ENCODE assay signal across 9 cellular contexts in the genomic region with DNA sequence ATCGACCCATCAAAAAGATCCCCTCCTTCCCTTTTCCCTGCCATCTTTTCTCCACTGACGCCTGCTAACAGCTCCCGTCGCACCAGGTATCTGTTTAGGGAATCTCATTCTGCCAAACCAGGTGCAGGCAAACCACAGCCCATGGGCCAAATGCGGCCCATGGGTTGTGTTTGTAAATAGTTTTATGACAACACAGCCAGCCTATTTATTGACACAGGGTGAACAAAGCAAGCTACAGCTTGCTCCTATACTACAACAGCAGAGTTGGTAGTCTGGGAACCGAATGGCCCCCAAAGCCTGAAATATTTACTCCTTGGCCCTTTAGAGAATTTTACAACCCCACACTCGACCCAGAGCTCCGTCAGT. TPM values are rescaled to one million over a fixed set of nuclear protein-coding genes. Genes with fewer than 3 reads are reported as not detected.
A peak's percentile ranks its signal among the peaks of the same experiment; 100 is the strongest.
DNase-seq lines count a peak whose midpoint lies in the region; ATAC-seq lines count a peak whose summit lies in the region.
"Had no signal": no experiment of that assay in that cellular context is flagged by ENCODE, and none has a peak within 500 bp of the region (broad histone marks: within the 10 kb centered on the region; RNA-seq: fewer than 3 reads in every experiment).

No MANE protein-coding gene starts in this region.

- H3K27me3 ChIP-seq in Karpas-422 (ENCODE audit: low read length) (no peaks in the 10 kb centered on the region), skeletal muscle tissue (ENCODE audit: control insufficient read depth in 3 of 3, insufficient read depth in 3 of 3, low read length in 3 of 3) (no peaks in the 10 kb centered on the region)

- H3K4me3 ChIP-seq in Karpas-422 (ENCODE audit: low read length) (no peak overlapping the region), skeletal muscle tissue (ENCODE audit: low read length in 3 of 3) (no peak overlapping the region)

- peak overlapping the region; percentile 88 for H3K27ac Mint-ChIP-seq in T-helper 2 cell treated with Interferon-gamma antibody and Interleukin-4, amounts not matched to agents 5 μg/mL and 100 μg/mL, for 36 hours
- peak overlapping the region; percentile 99 for H3K27ac Mint-ChIP-seq in activated naive CD8-positive, alpha-beta T cell

- peak overlapping the region; percentile 42 for H3K4me2 ChIP-seq in Karpas-422 (ENCODE audit: low read depth, low read length, poor library complexity, severe bottlenecking)

- no peak overlapping the region for H2AFZ ChIP-seq in Karpas-422 (ENCODE audit: low read length)

- H3K4me1 ChIP-seq in Karpas-422 (ENCODE audit: low read length) (peaks cover 82% of the 10 kb centered on the region), skeletal muscle tissue (ENCODE audit: control insufficient read depth in 3 of 3, insufficient read depth in 3 of 3, low read length in 3 of 3) (peaks cover 2 to 10% (median 7%) of the 10 kb centered on the region in 3 donors)

- H3K79me2 ChIP-seq in Karpas-422 (ENCODE audit: low read length): peaks cover 100% of the 10 kb centered on the region

- ATAC-seq in GM18498 (IDR thresholded peaks at IDR 0.05; ENCODE audit: unreplicated experiment): no peak

- H3K9ac ChIP-seq in Karpas-422 (ENCODE audit: low read length) (peak overlapping the region; percentile 42), skeletal muscle tissue (ENCODE audit: low read depth in 1 of 3, low read length in 3 of 3) (no peak overlapping the region)

- peaks cover 48% of the 10 kb centered on the region for H3K36me3 Mint-ChIP-seq in T-helper 2 cell treated with Interferon-gamma antibody and Interleukin-4, amounts not matched to agents 5 μg/mL and 100 μg/mL, for 36 hours (ENCODE audit: low read depth)
- H3K36me3 Mint-ChIP-seq in activated naive CD8-positive, alpha-beta T cell: peaks cover 16% of the 10 kb centered on the region

- H3K4me3 Mint-ChIP-seq in T-helper 2 cell treated with Interferon-gamma antibody and Interleukin-4, amounts not matched to agents 5 μg/mL and 100 μg/mL, for 36 hours: peak overlapping the region; percentile 73
- peak overlapping the region; percentile 87 for H3K4me3 Mint-ChIP-seq in activated naive CD8-positive, alpha-beta T cell

- H3K27ac ChIP-seq in Karpas-422 (ENCODE audit: low read length): peak overlapping the region; percentile 76
- H3K27ac ChIP-seq in skeletal muscle tissue (ENCODE audit: low read depth, low read length): peak overlapping the region; percentile 19

- H4K20me1 ChIP-seq in Karpas-422 (ENCODE audit: insufficient read depth, low read depth, low read length): peaks cover 7% of the 10 kb centered on the region; the same call in 1 of the 2 replicates

- peaks cover 68% of the 10 kb centered on the region for H3K4me1 Mint-ChIP-seq in T-helper 2 cell treated with Interferon-gamma antibody and Interleukin-4, amounts not matched to agents 5 μg/mL and 100 μg/mL, for 36 hours (ENCODE audit: low read depth)
- H3K4me1 Mint-ChIP-seq in activated naive CD8-positive, alpha-beta T cell (ENCODE audit: low read depth): peaks cover 81% of the 10 kb centered on the region

- H3K9me3 ChIP-seq in Karpas-422 (ENCODE audit: low read length) (no peaks in the 10 kb centered on the region), skeletal muscle tissue (ENCODE audit: control insufficient read depth in 3 of 3, low read length in 3 of 3) (no peaks in the 10 kb centered on the region)

- H3K27me3 Mint-ChIP-seq in T-helper 2 cell treated with Interferon-gamma antibody and Interleukin-4, amounts not matched to agents 5 μg/mL and 100 μg/mL, for 36 hours (ENCODE audit: low read depth): no peaks in the 10 kb centered on the region
- no peaks in the 10 kb centered on the region for H3K27me3 Mint-ChIP-seq in activated naive CD8-positive, alpha-beta T cell

- no peaks in the 10 kb centered on the region for H3K9me3 Mint-ChIP-seq in T-helper 2 cell treated with Interferon-gamma antibody and Interleukin-4, amounts not matched to agents 5 μg/mL and 100 μg/mL, for 36 hours
- H3K9me3 Mint-ChIP-seq in activated naive CD8-positive, alpha-beta T cell (ENCODE audit: low read depth): no peaks in the 10 kb centered on the region

- DNase-seq in T-helper 2 cell treated with Interferon-gamma antibody and Interleukin-4, amounts not matched to agents 5 μg/mL and 100 μg/mL, for 36 hours (ENCODE audit: low spot score): no peak
- DNase-seq in T-helper 2 cell: no peak
- no peak for DNase-seq in Karpas-422
- DNase-seq in NCI-H510A (lab: John Stamatoyannopoulos, UW): no peak
- no peak for DNase-seq in C1 segment of cervical spinal cord (lab: John Stamatoyannopoulos, UW)
- DNase-seq: NCI-H1417 treated with DMSO at 0.1 percent for 48 hours had no signal

- no peaks in the 10 kb centered on the region for H3K9me2 ChIP-seq in Karpas-422 (replicated peaks; ENCODE audit: insufficient read depth, low read length)

- H3K36me3 ChIP-seq in Karpas-422 (ENCODE audit: insufficient read depth, low read length) (peaks cover 30% of the 10 kb centered on the region; the same call in 1 of the 2 replicates), skeletal muscle tissue (ENCODE audit: control insufficient read depth in 3 of 3, insufficient read depth in 3 of 3, low read length in 3 of 3) (peaks cover 0 to 2% (median 0%) of the 10 kb centered on the region in 3 donors)

RNA-seq across cellular contexts. Expression of gene NFATC2, which starts 16.4 kb away (rescaled TPM):
- 22.5 and 32.3 TPM in 2 replicates for total RNA-seq in Karpas-422 (2014; rRNA removed; shearing (Covaris generic); ENCODE audit: low replicate concordance)
- 3.1 TPM for total RNA-seq in skeletal muscle tissue
